Comparison of ENCODE assay signal across 20 cellular contexts in genomic region chr9:70011366-70011765, GRCh38. TPM values are rescaled to one million over a fixed set of nuclear protein-coding genes. Genes with fewer than 3 reads are reported as not detected.
"Had no signal": no experiment of that assay in that cellular context is flagged by ENCODE, and none has a peak within 500 bp of the region (broad histone marks: within the 10 kb centered on the region; RNA-seq: fewer than 3 reads in every experiment).

No MANE protein-coding gene starts in this region.

- H3K4me3 Mint-ChIP-seq: activated CD4-positive, alpha-beta memory T cell treated with anti-CD3 and anti-CD28 coated beads for 36 hours; activated CD4-positive, alpha-beta T cell treated with anti-CD3 and anti-CD28 coated beads for 36 hours; activated CD8-positive, alpha-beta memory T cell treated with anti-CD3 and anti-CD28 coated beads, Interleukin-2, amount 10 ng/mL, durations not matched to agents 7 days and 5 days; activated naive CD4-positive, alpha-beta T cell treated with anti-CD3 and anti-CD28 coated beads, Interleukin-2, amount 50 U/mL, for 24 hours; stimulated activated naive CD8-positive, alpha-beta T cell treated with anti-CD3 and anti-CD28 coated beads, Interleukin-15, Interleukin-2, amounts not matched to agents 100 ng/mL and 50 ng/mL, for 24 hours; T-helper 17 cell had no signal

- DNase-seq: activated CD4-positive, alpha-beta memory T cell treated with anti-CD3 and anti-CD28 coated beads for 36 hours; activated CD4-positive, alpha-beta T cell treated with anti-CD3 and anti-CD28 coated beads for 36 hours; activated CD8-positive, alpha-beta memory T cell treated with anti-CD3 and anti-CD28 coated beads, Interleukin-2, amount 10 ng/mL, durations not matched to agents 7 days and 5 days; activated effector memory CD4-positive, alpha-beta T cell treated with anti-CD3 and anti-CD28 coated beads, Interleukin-2, amount 50 U/mL, for 16 hours; activated T-cell treated with anti-CD3 and anti-CD28 coated beads, Interleukin-2, amount 50 U/mL, for 1 hour; esophagus squamous epithelium; hippocampal formation; kidney; right cardiac atrium; small intestine; stimulated activated CD4-positive, alpha-beta T cell treated with anti-CD3 and anti-CD28 coated beads, Interleukin-4, amount 100 ng/mL, for 4 hours; stimulated activated CD8-positive, alpha-beta memory T cell treated with anti-CD3 and anti-CD28 coated beads, Interleukin-4, amount 100 ng/mL, for 48 hours; T-helper 17 cell had no signal

- H3K9me3 ChIP-seq: esophagus squamous epithelium, suprapubic skin had no signal

- ATAC-seq: activated CD4-positive, alpha-beta T cell treated with anti-CD3 and anti-CD28 coated beads for 36 hours; activated CD8-positive, alpha-beta memory T cell treated with anti-CD3 and anti-CD28 coated beads, Interleukin-2, amount 10 ng/mL, durations not matched to agents 7 days and 5 days; right cardiac atrium; T-helper 17 cell had no signal

- H3K4me3 ChIP-seq: esophagus squamous epithelium, suprapubic skin had no signal

- H3K27me3 Mint-ChIP-seq: activated CD4-positive, alpha-beta T cell treated with anti-CD3 and anti-CD28 coated beads for 36 hours; activated CD8-positive, alpha-beta memory T cell treated with anti-CD3 and anti-CD28 coated beads, Interleukin-2, amount 10 ng/mL, durations not matched to agents 7 days and 5 days; progenitor cell of endocrine pancreas; stimulated activated naive CD8-positive, alpha-beta T cell treated with anti-CD3 and anti-CD28 coated beads, Interleukin-15, Interleukin-2, amounts not matched to agents 100 ng/mL and 50 ng/mL, for 24 hours; type B pancreatic cell had no signal

- H3K9me3 Mint-ChIP-seq: activated CD4-positive, alpha-beta memory T cell treated with anti-CD3 and anti-CD28 coated beads for 36 hours; activated naive CD4-positive, alpha-beta T cell treated with anti-CD3 and anti-CD28 coated beads, Interleukin-2, amount 50 U/mL, for 24 hours; stimulated activated naive CD8-positive, alpha-beta T cell treated with anti-CD3 and anti-CD28 coated beads, Interleukin-15, Interleukin-2, amounts not matched to agents 100 ng/mL and 50 ng/mL, for 24 hours; type B pancreatic cell had no signal

- H3K27ac ChIP-seq: esophagus squamous epithelium, suprapubic skin had no signal

- H3K4me1 Mint-ChIP-seq: activated CD4-positive, alpha-beta T cell treated with anti-CD3 and anti-CD28 coated beads for 36 hours; activated CD8-positive, alpha-beta memory T cell treated with anti-CD3 and anti-CD28 coated beads, Interleukin-2, amount 10 ng/mL, durations not matched to agents 7 days and 5 days; activated naive CD4-positive, alpha-beta T cell treated with anti-CD3 and anti-CD28 coated beads, Interleukin-2, amount 50 U/mL, for 24 hours; T-helper 17 cell had no signal

- FAIRE-seq: colon, endothelial cell of umbilical vein, kidney, small intestine had no signal

- H3K27me3 ChIP-seq: esophagus squamous epithelium, suprapubic skin had no signal

- H3K27ac Mint-ChIP-seq: activated CD4-positive, alpha-beta memory T cell treated with anti-CD3 and anti-CD28 coated beads for 36 hours; activated CD4-positive, alpha-beta T cell treated with anti-CD3 and anti-CD28 coated beads for 36 hours; activated CD8-positive, alpha-beta memory T cell treated with anti-CD3 and anti-CD28 coated beads, Interleukin-2, amount 10 ng/mL, durations not matched to agents 7 days and 5 days; activated naive CD4-positive, alpha-beta T cell treated with anti-CD3 and anti-CD28 coated beads, Interleukin-2, amount 50 U/mL, for 24 hours; progenitor cell of endocrine pancreas; stimulated activated naive CD8-positive, alpha-beta T cell treated with anti-CD3 and anti-CD28 coated beads, Interleukin-15, Interleukin-2, amounts not matched to agents 100 ng/mL and 50 ng/mL, for 24 hours; T-helper 17 cell; type B pancreatic cell had no signal

- H3K36me3 Mint-ChIP-seq: activated CD4-positive, alpha-beta memory T cell treated with anti-CD3 and anti-CD28 coated beads for 36 hours; activated CD8-positive, alpha-beta memory T cell treated with anti-CD3 and anti-CD28 coated beads, Interleukin-2, amount 10 ng/mL, durations not matched to agents 7 days and 5 days; activated naive CD4-positive, alpha-beta T cell treated with anti-CD3 and anti-CD28 coated beads, Interleukin-2, amount 50 U/mL, for 24 hours; type B pancreatic cell had no signal

- H3K36me3 ChIP-seq: esophagus squamous epithelium, suprapubic skin had no signal

RNA-seq across cellular contexts. Expression of gene MAMDC2, which starts 32.3 kb away (rescaled TPM):
- total RNA-seq: activated CD4-positive, alpha-beta memory T cell treated with anti-CD3 and anti-CD28 coated beads for 36 hours; activated CD4-positive, alpha-beta T cell treated with anti-CD3 and anti-CD28 coated beads for 36 hours had no signal
